Comparison of ENCODE assay signal across 14 cellular contexts in the genomic region with DNA sequence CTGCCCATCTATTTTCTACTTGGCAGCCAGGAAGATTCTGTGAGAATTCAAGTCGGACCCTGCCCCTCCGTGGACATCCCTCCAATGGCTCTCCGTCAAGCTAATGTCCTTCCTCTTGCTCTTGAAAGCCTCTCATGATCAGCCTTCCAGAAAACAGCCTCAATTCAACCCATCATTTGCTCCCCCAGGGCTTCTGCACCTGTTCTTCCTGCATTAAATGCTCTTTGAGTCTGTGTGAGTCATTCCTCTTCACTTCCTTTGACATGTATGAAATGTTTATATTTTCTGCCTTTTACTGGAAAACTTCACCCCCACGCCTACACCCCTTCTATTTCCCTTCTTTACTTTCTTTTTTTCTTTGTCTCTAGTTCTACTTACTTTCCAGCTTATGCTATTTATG.
A peak's percentile ranks its signal among the peaks of the same experiment; 100 is the strongest.
DNase-seq lines count a peak whose midpoint lies in the region; ATAC-seq and TF ChIP-seq lines count a peak whose summit lies in the region.
"Had no signal": no experiment of that assay in that cellular context is flagged by ENCODE, and none has a peak within 500 bp of the region (broad histone marks: within the 10 kb centered on the region; RNA-seq: fewer than 3 reads in every experiment).

No MANE protein-coding gene starts in this region.

- no peak overlapping the region for H3K27ac ChIP-seq in BLaER1
- H3K27ac ChIP-seq: GM23248 had no signal

- DNase-seq in DMS53 treated with DMSO at 0.1 percent for 48 hours (lab: John Stamatoyannopoulos, UW; ENCODE audit: unreplicated experiment) (peak; percentile 77), NCI-H69 (lab: John Stamatoyannopoulos, UW) (peak; percentile 14), glomerular visceral epithelial cell (ENCODE audit: extremely low spot score) (peak; percentile 13), GM20000 (ENCODE audit: low spot score) (no peak), NCI-H146 (lab: John Stamatoyannopoulos, UW) (no peak)
- DNase-seq: C1 segment of cervical spinal cord, GM23248, NCI-H1105, NCI-H2029 treated with DMSO at 0.1 percent for 48 hours, NCI-H526 had no signal

- peak overlapping the region; percentile 22; the same call in 1 of the 2 replicates for H3K4me2 ChIP-seq in BLaER1

- no peak overlapping the region for H3K4me3 ChIP-seq in BLaER1
- H3K4me3 ChIP-seq: GM23248, K562 had no signal

- no peak for TF ChIP-seq CTCF in GM20000 (IDR thresholded peaks at IDR 0.05; ENCODE audit: extremely low read depth, missing control alignments)

- H3K27me3 ChIP-seq in BLaER1: no peaks in the 10 kb centered on the region

- ATAC-seq in GM19395 (IDR thresholded peaks at IDR 0.05; ENCODE audit: unreplicated experiment): no peak
- ATAC-seq in HG03280 (IDR thresholded peaks at IDR 0.05; ENCODE audit: unreplicated experiment): no peak
- ATAC-seq: K562 had no signal

- H3K36me3 ChIP-seq in BLaER1: no peaks in the 10 kb centered on the region

- no peaks in the 10 kb centered on the region for H3K9me3 ChIP-seq in BLaER1

- no peak overlapping the region for H3K9ac ChIP-seq in BLaER1
- H3K9ac ChIP-seq: GM23248 had no signal

- H4K20me1 ChIP-seq in BLaER1: no peaks in the 10 kb centered on the region

- peaks cover 10% of the 10 kb centered on the region for H3K4me1 ChIP-seq in BLaER1

Comparison
In these comparisons a context has a peak if more than half of its experiments do, and no peak if none do; other contexts are left out.
1. DNase-seq: peak in DMS53 treated with DMSO at 0.1 percent for 48 hours (single experiment), NCI-H69 (single experiment) and glomerular visceral epithelial cell (single experiment); none in GM20000 (single experiment) and NCI-H146 (single experiment).